ENCODE assay signal across 10 cellular contexts in the genomic region with DNA sequence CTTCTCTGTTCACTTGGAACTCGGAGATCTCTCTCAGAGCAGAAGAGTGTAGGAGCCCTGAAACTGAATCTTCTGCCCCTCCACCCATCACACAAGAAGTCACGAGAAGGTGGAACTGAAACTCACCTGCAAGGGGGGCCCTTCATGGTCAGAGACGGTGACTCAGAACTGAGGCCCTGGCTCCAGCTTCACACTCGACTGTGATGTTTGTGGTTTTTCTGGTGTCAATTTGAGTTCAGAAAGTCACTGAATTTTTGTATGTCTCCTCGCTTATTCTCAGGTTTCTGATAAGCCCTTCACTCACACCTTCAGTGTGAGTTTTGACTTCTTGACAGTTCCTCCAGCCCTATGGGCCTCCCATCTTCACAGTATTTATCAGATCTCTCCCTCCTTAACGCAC. TPM values are rescaled to one million over a fixed set of nuclear protein-coding genes. Genes with fewer than 3 reads are reported as not detected.
A peak's percentile ranks its signal among the peaks of the same experiment; 100 is the strongest.
DNase-seq lines count a peak whose midpoint lies in the region; ATAC-seq and TF ChIP-seq lines count a peak whose summit lies in the region.
"Had no signal": no experiment of that assay in that cellular context is flagged by ENCODE, and none has a peak within 500 bp of the region (broad histone marks: within the 10 kb centered on the region; RNA-seq: fewer than 3 reads in every experiment).

No MANE protein-coding gene starts in this region.

- H3K27me3 ChIP-seq in transverse colon: no peaks in the 10 kb centered on the region
- H3K27me3 ChIP-seq: SJSA1 had no signal

- TF ChIP-seq EP300 in transverse colon (IDR thresholded peaks at IDR 0.05; ENCODE audit: low read depth): no peak

- H3K27me3 Mint-ChIP-seq in T-helper 17 cell: peaks cover 6% of the 10 kb centered on the region

- H3K36me3 ChIP-seq in transverse colon: no peaks in the 10 kb centered on the region
- H3K36me3 ChIP-seq: SJSA1 had no signal

- no peaks in the 10 kb centered on the region for H3K4me1 Mint-ChIP-seq in T-helper 17 cell

- no peaks in the 10 kb centered on the region for H3K36me3 Mint-ChIP-seq in T-helper 17 cell (ENCODE audit: low read depth)

- peak overlapping the region in 1 of 4 donors; percentile 54 for H3K27ac ChIP-seq in transverse colon
- H3K27ac ChIP-seq: SJSA1 had no signal

- H3K9me3 ChIP-seq in T-helper 17 cell (ENCODE audit: control insufficient read depth, low read length, poor library complexity, severe bottlenecking) (no peaks in the 10 kb centered on the region), transverse colon (no peaks in the 10 kb centered on the region)
- H3K9me3 ChIP-seq: SJSA1 had no signal

- H3K4me1 ChIP-seq in transverse colon: no peaks in the 10 kb centered on the region
- H3K4me1 ChIP-seq: SJSA1 had no signal

- DNase-seq in stimulated activated CD4-positive, alpha-beta T cell treated with anti-CD3 and anti-CD28 coated beads, Interleukin-15, amount 100 ng/mL, for 24 hours: peak; percentile 66
- DNase-seq in stimulated activated CD4-positive, alpha-beta T cell treated with anti-CD3 and anti-CD28 coated beads, Interleukin-12 subunit alpha, Interleukin-12 subunit beta, amount 100 ng/mL, for 4 hours: no peak
- DNase-seq in T-helper 17 cell (no peak), transverse colon (peak; percentile 66), G401 (ENCODE audit: low spot score) (no peak), HuH-7.5 (ENCODE audit: low spot score) (no peak), NCI-H1417 treated with DMSO at 0.1 percent for 48 hours (lab: John Stamatoyannopoulos, UW) (no peak)
- DNase-seq: islet precursor cell had no signal

- 20 to 48% methylated on average over 1 to 6 of the region's 6 CpGs for WGBS in transverse colon (ENCODE audit: low coverage in 1 of 2), 2 donors

- no peak for TF ChIP-seq CTCF in transverse colon (IDR thresholded peaks at IDR 0.05)

- in situ Hi-C loops in transverse colon (cut with MboI; ENCODE audit: low pct_ligation_motif_present in 1 of 4, low pct_unique_long_range_greater_than_20kb in 1 of 4, low sequenced_read_pairs in 3 of 4) (no loop called here), G401 (cut with HindIII; ENCODE audit: low sequenced_read_pairs) (no loop called here)

- intact Hi-C loops in transverse colon (cut with DNase I; ENCODE audit: low total_unique reads): no loop called here

- ATAC-seq in HG02981 (IDR thresholded peaks at IDR 0.05; ENCODE audit: unreplicated experiment): peak; percentile 95
- peak; percentile 79 for ATAC-seq in T-helper 17 cell

- TF ChIP-seq POLR2A in transverse colon (IDR thresholded peaks at IDR 0.05): no peak

- no peak overlapping the region for H3K4me3 ChIP-seq in transverse colon
- H3K4me3 ChIP-seq: SJSA1 had no signal

- no peak overlapping the region for H3K4me3 Mint-ChIP-seq in T-helper 17 cell

- no peak overlapping the region for H3K27ac Mint-ChIP-seq in T-helper 17 cell

RNA-seq across cellular contexts. Expression of a gene that starts 23.1 kb away (rescaled TPM):
- total RNA-seq in T-helper 17 cell (under 1 TPM in 1 of 2 donors, not detected in 1; 0.37 TPM), transverse colon (1 to 10 TPM in 1 of 4 donors, not detected in 3; 1.1 TPM)
- total RNA-seq in G401 (2014; rRNA removed; shearing (Covaris generic)): not detected in 2 replicates
- total RNA-seq: SJSA1 had no signal

RNA-seq across cellular contexts. Expression of a gene that starts 36.0 kb away (rescaled TPM):
- total RNA-seq in T-helper 17 cell (1 to 10 TPM; 4.5 to 5.1 TPM), transverse colon (10 to 100 TPM in 1 of 4 donors, 1 to 10 TPM in 3; 5.6 to 12.7 (median 6.6) TPM)
- total RNA-seq in G401 (2014; rRNA removed; shearing (Covaris generic)): 6.3 and 7.2 TPM in 2 replicates

RNA-seq across cellular contexts. Expression of a gene that starts 39.5 kb away (rescaled TPM):
- total RNA-seq in T-helper 17 cell (1 to 10 TPM in 1 of 2 donors, under 1 TPM in 1; 0.86 to 3.3 TPM), transverse colon (1 to 10 TPM in 2 of 4 donors, not detected in 2; 2.2 to 6.0 TPM)
- total RNA-seq in G401 (2014; rRNA removed; shearing (Covaris generic)): not detected in 2 replicates
- total RNA-seq: SJSA1 had no signal

Comparison
In these comparisons a context has a peak if more than half of its experiments do, and no peak if none do; other contexts are left out.
1. DNase-seq: peak in stimulated activated CD4-positive, alpha-beta T cell treated with anti-CD3 and anti-CD28 coated beads, Interleukin-15, amount 100 ng/mL, for 24 hours (single experiment) and transverse colon (single experiment); none in stimulated activated CD4-positive, alpha-beta T cell treated with anti-CD3 and anti-CD28 coated beads, Interleukin-12 subunit alpha, Interleukin-12 subunit beta, amount 100 ng/mL, for 4 hours (single experiment), T-helper 17 cell (0 of 3), G401 (single experiment), HuH-7.5 (single experiment) and NCI-H1417 treated with DMSO at 0.1 percent for 48 hours (single experiment).